Comparison of ENCODE assay signal across 22 cellular contexts in genomic region chr5:109885205-109885604, GRCh38.
"Had no signal": no experiment of that assay in that cellular context is flagged by ENCODE, and none has a peak within 500 bp of the region (broad histone marks: within the 10 kb centered on the region; RNA-seq: fewer than 3 reads in every experiment).

No MANE protein-coding gene starts in this region.

- DNase-seq: dermis blood vessel endothelial cell; dorsolateral prefrontal cortex; effector CD4-positive, alpha-beta T cell; effector memory CD4-positive, alpha-beta T cell; foreskin keratinocyte; hypothalamus; immature natural killer cell; islet precursor cell; kidney; kidney glomerular epithelial cell; left colon; left ventricle myocardium superior; lower lobe of right lung; mesenchymal stem cell; mucosa of descending colon had no signal

- H3K36me3 Mint-ChIP-seq: immature natural killer cell, mesothelial cell of epicardium had no signal

- H3K4me3 ChIP-seq: coronary artery, dorsolateral prefrontal cortex, esophagus muscularis mucosa, gastroesophageal sphincter, heart left ventricle, hepatocyte, lower lobe of right lung, mucosa of descending colon had no signal

- H3K9me3 Mint-ChIP-seq: immature natural killer cell, mesothelial cell of epicardium had no signal

- H3K9me3 ChIP-seq: esophagus muscularis mucosa, gastroesophageal sphincter, heart left ventricle, lower lobe of right lung, mucosa of descending colon had no signal

- H3K4me3 Mint-ChIP-seq: immature natural killer cell, mesothelial cell of epicardium had no signal

- H3K36me3 ChIP-seq: esophagus muscularis mucosa, gastroesophageal sphincter, heart left ventricle, lower lobe of right lung had no signal

- H3K27ac Mint-ChIP-seq: immature natural killer cell, mesothelial cell of epicardium had no signal

- H3K27me3 ChIP-seq: dorsolateral prefrontal cortex, esophagus muscularis mucosa, foreskin keratinocyte, gastroesophageal sphincter, heart left ventricle, hepatocyte had no signal

- ATAC-seq: foreskin keratinocyte, gastroesophageal sphincter, heart left ventricle, left colon, left lobe of liver, left ventricle myocardium superior, lower lobe of right lung, mucosa of descending colon had no signal

- H3K4me1 ChIP-seq: esophagus muscularis mucosa, foreskin keratinocyte, gastroesophageal sphincter, heart left ventricle, lower lobe of right lung had no signal

- H3K27ac ChIP-seq: coronary artery, dorsolateral prefrontal cortex, esophagus muscularis mucosa, foreskin keratinocyte, gastroesophageal sphincter, heart left ventricle, hepatocyte, lower lobe of right lung had no signal

- H3K4me1 Mint-ChIP-seq: mesothelial cell of epicardium had no signal
